8 cellular contexts compared by ENCODE assay signal in genomic region chr10:16843252-16843870, GRCh38. TPM values are rescaled to one million over a fixed set of nuclear protein-coding genes. Genes with fewer than 3 reads are reported as not detected.
A peak's percentile ranks its signal among the peaks of the same experiment; 100 is the strongest.
DNase-seq lines count a peak whose midpoint lies in the region; ATAC-seq, FAIRE-seq and TF ChIP-seq lines count a peak whose summit lies in the region.

No MANE protein-coding gene starts in this region.

- H3K4me1 Mint-ChIP-seq in GM23338 (no peaks in the 10 kb centered on the region), astrocyte (ENCODE audit: low read depth, unreplicated experiment) (peaks cover 14% of the 10 kb centered on the region)

- H4K20me1 ChIP-seq in DOHH2 (ENCODE audit: control insufficient read depth, insufficient read depth, low read depth, low read length), result no peaks in the 10 kb centered on the region
- no peaks in the 10 kb centered on the region for H4K20me1 ChIP-seq in GM23338 (replicated peaks; ENCODE audit: insufficient read depth)
- H4K20me1 ChIP-seq in astrocyte (ENCODE audit: insufficient read depth, low read length), result no peaks in the 10 kb centered on the region
- no peaks in the 10 kb centered on the region for H4K20me1 ChIP-seq in hepatocyte (ENCODE audit: insufficient read depth, poor library complexity, severe bottlenecking)
- H4K20me1 ChIP-seq in smooth muscle cell (ENCODE audit: low read depth), result no peaks in the 10 kb centered on the region

- no peaks in the 10 kb centered on the region for H3K79me2 ChIP-seq in DOHH2 (ENCODE audit: control insufficient read depth, low read length)
- no peaks in the 10 kb centered on the region for H3K79me2 ChIP-seq in GM23338 (replicated peaks; ENCODE audit: insufficient read depth)
- no peaks in the 10 kb centered on the region for H3K79me2 ChIP-seq in astrocyte (ENCODE audit: insufficient read depth, low read length)
- H3K79me2 ChIP-seq in hepatocyte, result no peaks in the 10 kb centered on the region
- H3K79me2 ChIP-seq in smooth muscle cell (ENCODE audit: low read depth), result no peaks in the 10 kb centered on the region

- no peaks in the 10 kb centered on the region for H3K4me1 ChIP-seq in DOHH2 (ENCODE audit: control insufficient read depth, low read length)
- H3K4me1 ChIP-seq in GM23338 (ENCODE audit: insufficient read depth), result no peaks in the 10 kb centered on the region
- H3K4me1 ChIP-seq in astrocyte (ENCODE audit: insufficient read depth, low read length), result peaks cover 3% of the 10 kb centered on the region
- no peaks in the 10 kb centered on the region for H3K4me1 ChIP-seq in hepatocyte (ENCODE audit: insufficient read depth)
- peaks cover 9% of the 10 kb centered on the region for H3K4me1 ChIP-seq in smooth muscle cell (ENCODE audit: low read depth)

- no peaks in the 10 kb centered on the region for H3K36me3 Mint-ChIP-seq in GM23338 (ENCODE audit: low read depth)
- peaks cover 2% of the 10 kb centered on the region for H3K36me3 Mint-ChIP-seq in astrocyte (ENCODE audit: low read depth, unreplicated experiment)

- H3K9me2 ChIP-seq in DOHH2 (replicated peaks; ENCODE audit: control insufficient read depth, low read length) (no peaks in the 10 kb centered on the region), GM23338 (ENCODE audit: insufficient read depth) (no peaks in the 10 kb centered on the region), hepatocyte (replicated peaks; ENCODE audit: insufficient read depth) (no peaks in the 10 kb centered on the region)

- H3K4me2 ChIP-seq in DOHH2 (ENCODE audit: low read length) (no peak overlapping the region), GM23338 (no peak overlapping the region), astrocyte (ENCODE audit: low read length) (no peak overlapping the region), hepatocyte (no peak overlapping the region), smooth muscle cell (no peak overlapping the region)

- no peak overlapping the region for H3K4me3 ChIP-seq in DOHH2 (ENCODE audit: low read length)
- H3K4me3 ChIP-seq in GM23338, result no peak overlapping the region
- no peak overlapping the region for H3K4me3 ChIP-seq in astrocyte (ENCODE audit: insufficient read depth, low read depth, low read length)
- no peak overlapping the region for H3K4me3 ChIP-seq in hepatocyte
- no peak overlapping the region for H3K4me3 ChIP-seq in smooth muscle cell

- H3K27me3 Mint-ChIP-seq in GM23338 (ENCODE audit: insufficient read depth, low read depth, poor library complexity) (peaks cover 2% of the 10 kb centered on the region), astrocyte (ENCODE audit: low read depth, unreplicated experiment) (no peaks in the 10 kb centered on the region)

- ATAC-seq in GM23338 (peak; percentile 56), GM21423 (IDR thresholded peaks at IDR 0.05; ENCODE audit: unreplicated experiment) (no peak), HG03521 (IDR thresholded peaks at IDR 0.05; ENCODE audit: unreplicated experiment) (no peak)

- H3K27me3 ChIP-seq in DOHH2 (ENCODE audit: control insufficient read depth, low read length), result no peaks in the 10 kb centered on the region
- H3K27me3 ChIP-seq in GM23338 (ENCODE audit: insufficient read depth), result no peaks in the 10 kb centered on the region
- H3K27me3 ChIP-seq in astrocyte (ENCODE audit: insufficient read depth, low read length), result no peaks in the 10 kb centered on the region
- H3K27me3 ChIP-seq in hepatocyte, result no peaks in the 10 kb centered on the region
- no peaks in the 10 kb centered on the region for H3K27me3 ChIP-seq in smooth muscle cell (ENCODE audit: low read depth)

- peak; percentile 95 for DNase-seq in GM23338 (ENCODE audit: low spot score)
- peak; percentile 58 to 66 for DNase-seq in NCI-H2081 (lab: John Stamatoyannopoulos, UW)
- DNase-seq in astrocyte (ENCODE audit: low read depth), result peak; percentile 70
- peak; percentile 90 for DNase-seq in hepatocyte (ENCODE audit: low spot score)
- no peak for DNase-seq in smooth muscle cell (lab: John Stamatoyannopoulos, UW; ENCODE audit: unreplicated experiment)

- 4% methylated on average over 1 of the region's 1 CpG for WGBS in hepatocyte (ENCODE audit: low lambda C conversion rate, missing lambda C conversion rate)
- WGBS in smooth muscle cell (ENCODE audit: low lambda C conversion rate), result 5% methylated on average over 1 of the region's 1 CpG

- H3K9me3 ChIP-seq in DOHH2 (ENCODE audit: control insufficient read depth, insufficient read depth, low read length) (no peaks in the 10 kb centered on the region), astrocyte (ENCODE audit: insufficient read depth, low read depth, low read length) (no peaks in the 10 kb centered on the region), hepatocyte (ENCODE audit: low read depth) (no peaks in the 10 kb centered on the region), smooth muscle cell (replicated peaks; ENCODE audit: low read depth) (no peaks in the 10 kb centered on the region)

- peak; percentile 58 for TF ChIP-seq CTCF in DOHH2 (IDR thresholded peaks at IDR 0.05; ENCODE audit: low read depth, low read length, poor library complexity, severe bottlenecking)
- TF ChIP-seq CTCF in GM23338 (conservative IDR thresholded peaks at IDR 0.05; ENCODE audit: low read depth in 2 of 2), result peak; percentile 64 to 67
- TF ChIP-seq CTCF in astrocyte (IDR thresholded peaks at IDR 0.05; ENCODE audit: insufficient read depth, low read depth, low read length), result peak; percentile 49
- TF ChIP-seq CTCF in hepatocyte (IDR thresholded peaks at IDR 0.05; ENCODE audit: poor library complexity), result peak; percentile 70
- TF ChIP-seq CTCF in smooth muscle cell (IDR thresholded peaks at IDR 0.05; ENCODE audit: borderline replicate concordance, insufficient read depth, poor library complexity, severe bottlenecking), result peak; percentile 69

- FAIRE-seq in astrocyte (lab: Jason Lieb, UNC), result peak; percentile 97

- H2AFZ ChIP-seq in GM23338 (no peak overlapping the region), astrocyte (ENCODE audit: low read depth, low read length) (no peak overlapping the region), hepatocyte (no peak overlapping the region), smooth muscle cell (ENCODE audit: low read depth) (no peak overlapping the region)

- H3K27ac ChIP-seq in DOHH2 (ENCODE audit: low read depth, low read length), result no peak overlapping the region
- no peak overlapping the region for H3K27ac ChIP-seq in GM23338 (ENCODE audit: low read depth)
- no peak overlapping the region for H3K27ac ChIP-seq in astrocyte (ENCODE audit: low read depth, low read length)
- no peak overlapping the region for H3K27ac ChIP-seq in hepatocyte
- no peak overlapping the region for H3K27ac ChIP-seq in smooth muscle cell (ENCODE audit: low read depth)

- peak overlapping the region; percentile 9; the same call in 1 of the 2 replicates for H3K27ac Mint-ChIP-seq in GM23338
- H3K27ac Mint-ChIP-seq in astrocyte (ENCODE audit: unreplicated experiment), result no peak overlapping the region

- no peaks in the 10 kb centered on the region for H3K36me3 ChIP-seq in DOHH2 (ENCODE audit: control insufficient read depth, low read length)
- H3K36me3 ChIP-seq in GM23338 (ENCODE audit: insufficient read depth), result no peaks in the 10 kb centered on the region
- no peaks in the 10 kb centered on the region for H3K36me3 ChIP-seq in astrocyte (ENCODE audit: insufficient read depth, low read length)
- H3K36me3 ChIP-seq in hepatocyte (replicated peaks; ENCODE audit: insufficient read depth, low read depth), result no peaks in the 10 kb centered on the region
- H3K36me3 ChIP-seq in smooth muscle cell (ENCODE audit: low read depth), result no peaks in the 10 kb centered on the region

- H3K9me3 Mint-ChIP-seq in GM23338 (no peaks in the 10 kb centered on the region), astrocyte (ENCODE audit: unreplicated experiment) (peaks cover 3% of the 10 kb centered on the region)

- H3K9ac ChIP-seq in astrocyte (ENCODE audit: low read length) (no peak overlapping the region), smooth muscle cell (ENCODE audit: low read depth) (no peak overlapping the region)

- H3K4me3 Mint-ChIP-seq in GM23338, result no peak overlapping the region
- no peak overlapping the region for H3K4me3 Mint-ChIP-seq in astrocyte (ENCODE audit: unreplicated experiment)

- H3F3A ChIP-seq in DOHH2 (ENCODE audit: control insufficient read depth, insufficient read depth) (no peaks in the 10 kb centered on the region), GM23338 (replicated peaks; ENCODE audit: low read depth) (no peaks in the 10 kb centered on the region), smooth muscle cell (ENCODE audit: low read depth) (peaks cover 6% of the 10 kb centered on the region)

TF ChIP-seq in GM23338, 12 proteins besides CTCF, POLR2A, EP300 and RAD21 (continues in another document):
- no peak for TF ChIP-seq EZH2phosphoT487 (IDR thresholded peaks at IDR 0.05; ENCODE audit: unreplicated experiment)
- TF ChIP-seq NANOG (IDR thresholded peaks at IDR 0.05; ENCODE audit: borderline replicate concordance), result no peak
- no peak for TF ChIP-seq EZH2 (IDR thresholded peaks at IDR 0.05; ENCODE audit: low read depth, unreplicated experiment)
- no peak for TF ChIP-seq JUNB (IDR thresholded peaks at IDR 0.05; ENCODE audit: unreplicated experiment)
- TF ChIP-seq ZNF331 (CRISPR knock-in tag; IDR thresholded peaks at IDR 0.05; ENCODE audit: low read depth), result no peak
- TF ChIP-seq ETS1 (IDR thresholded peaks at IDR 0.05), result no peak
- TF ChIP-seq ZNF114 (CRISPR knock-in tag; IDR thresholded peaks at IDR 0.05), result no peak
- no peak for TF ChIP-seq CREB1 (CRISPR knock-in tag; IDR thresholded peaks at IDR 0.05; ENCODE audit: low read depth)

RNA-seq across cellular contexts. Expression of gene RSU1, which starts 26.1 kb away (rescaled TPM):
- total RNA-seq in GM23338 (2014; rRNA removed; shearing (Covaris generic)), result 62.7 and 67.5 TPM in 2 replicates
- 81.3 and 96.2 TPM in 2 replicates for polyA plus RNA-seq in GM23338 (2016; fragmentation: Nextera tagmentation; extraction: Ambion mirVana)
- total RNA-seq in astrocyte, result 138 and 142 TPM in 2 replicates
- total RNA-seq in hepatocyte, result 36.7 and 37.0 TPM in 2 replicates
- 52.3 and 55.5 TPM in 2 replicates for polyA plus RNA-seq in hepatocyte
- 95.9 and 110 TPM in 2 replicates for total RNA-seq in smooth muscle cell
- 113 and 128 TPM in 2 replicates for polyA plus RNA-seq in smooth muscle cell
